ENCODE assay signal across 8 cellular contexts in the genomic region with DNA sequence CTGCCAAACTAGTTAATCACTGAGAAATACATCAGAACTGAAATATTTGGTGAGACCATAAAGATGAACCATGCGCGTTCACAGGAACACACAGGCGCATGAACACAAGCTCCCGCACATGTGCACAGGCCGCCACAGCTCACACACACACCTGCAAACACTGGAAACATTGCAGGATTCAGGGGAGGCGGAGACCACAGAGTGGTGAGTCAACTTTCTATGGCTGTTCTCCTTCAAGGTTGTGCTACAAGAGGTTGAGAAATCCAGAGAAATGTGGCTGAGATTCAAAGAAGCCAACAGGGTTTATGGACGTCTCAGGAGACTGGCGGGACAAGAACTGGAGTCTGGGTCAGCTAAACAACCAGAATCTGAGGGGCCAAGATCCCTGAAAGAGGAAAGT. TPM values are rescaled to one million over a fixed set of nuclear protein-coding genes. Genes with fewer than 3 reads are reported as not detected.
DNase-seq lines count a peak whose midpoint lies in the region; ATAC-seq and TF ChIP-seq lines count a peak whose summit lies in the region.

No MANE protein-coding gene starts in this region.

- H3K4me3 ChIP-seq in Jurkat, Clone E6-1 (ENCODE audit: low read length) = no peak overlapping the region; the same call in 1 of the 2 replicates
- no peak overlapping the region for H3K4me3 ChIP-seq in right cardiac atrium (ENCODE audit: low read length)
- H3K4me3 ChIP-seq in WERI-Rb-1 (ENCODE audit: low read depth, low read length) = no peak overlapping the region

- peaks cover 23% of the 10 kb centered on the region for H3K4me1 ChIP-seq in right cardiac atrium (ENCODE audit: control insufficient read depth, insufficient read depth, low read length)

- H3K27me3 ChIP-seq in right cardiac atrium (ENCODE audit: control insufficient read depth, insufficient read depth) = no peaks in the 10 kb centered on the region
- no peaks in the 10 kb centered on the region for H3K27me3 ChIP-seq in WERI-Rb-1 (ENCODE audit: insufficient read depth, low read depth, severe bottlenecking)

- 86% methylated on average over 8 of the region's 8 CpGs for WGBS in right cardiac atrium

- peaks cover 73% of the 10 kb centered on the region for H3K36me3 Mint-ChIP-seq in activated T-helper 2 cell treated with anti-CD3 and anti-CD28 coated beads, Interferon-gamma antibody, Interleukin-2, Interleukin-4, amounts not matched to agents 10 μg/mL and 5 μg/mL and 100 μg/mL, durations not matched to agents 14 hours and 24 hours and 36 hours (ENCODE audit: low read depth)

- no peaks in the 10 kb centered on the region for H3K9me3 Mint-ChIP-seq in activated T-helper 2 cell treated with anti-CD3 and anti-CD28 coated beads, Interferon-gamma antibody, Interleukin-2, Interleukin-4, amounts not matched to agents 10 μg/mL and 5 μg/mL and 100 μg/mL, durations not matched to agents 14 hours and 24 hours and 36 hours

- H3K4me3 Mint-ChIP-seq in activated T-helper 2 cell treated with anti-CD3 and anti-CD28 coated beads, Interferon-gamma antibody, Interleukin-2, Interleukin-4, amounts not matched to agents 10 μg/mL and 5 μg/mL and 100 μg/mL, durations not matched to agents 14 hours and 24 hours and 36 hours (ENCODE audit: low read depth) = peak overlapping the region; percentile 51

- intact Hi-C loops in activated T-helper 2 cell treated with anti-CD3 and anti-CD28 coated beads, Interferon-gamma antibody, Interleukin-2, Interleukin-4, amounts not matched to agents 10 μg/mL and 5 μg/mL and 100 μg/mL, durations not matched to agents 14 hours and 24 hours and 36 hours (cut with micrococcal nuclease) = loop anchor here (2.0 kb wide), 1 partner anchor 13 kb away; no protein-coding TSS in a partner anchor
- intact Hi-C loops in right cardiac atrium (cut with DNase I) = no loop called here

- DNase-seq in Jurkat, Clone E6-1 (ENCODE audit: low read depth, low spot score) = peak; percentile 67
- DNase-seq in activated T-helper 2 cell treated with anti-CD3 and anti-CD28 coated beads, Interferon-gamma antibody, Interleukin-2, Interleukin-4, amounts not matched to agents 10 μg/mL and 5 μg/mL and 100 μg/mL, durations not matched to agents 14 hours and 24 hours and 36 hours (ENCODE audit: low spot score) = no peak
- DNase-seq in right cardiac atrium = peak in 1 of 3 donors; percentile 45
- DNase-seq in stimulated activated CD8-positive, alpha-beta memory T cell treated with anti-CD3 and anti-CD28 coated beads, Interleukin-7, amount 100 ng/mL, for 4 hours (ENCODE audit: low read depth in 2 of 2) = peak; percentile 55
- no peak for DNase-seq in WERI-Rb-1

- H3K36me3 ChIP-seq in WERI-Rb-1 = no peaks in the 10 kb centered on the region

- no peaks in the 10 kb centered on the region for H3K27me3 Mint-ChIP-seq in activated T-helper 2 cell treated with anti-CD3 and anti-CD28 coated beads, Interferon-gamma antibody, Interleukin-2, Interleukin-4, amounts not matched to agents 10 μg/mL and 5 μg/mL and 100 μg/mL, durations not matched to agents 14 hours and 24 hours and 36 hours (ENCODE audit: low read depth)

- peak overlapping the region; percentile 84 for H3K27ac Mint-ChIP-seq in activated T-helper 2 cell treated with anti-CD3 and anti-CD28 coated beads, Interferon-gamma antibody, Interleukin-2, Interleukin-4, amounts not matched to agents 10 μg/mL and 5 μg/mL and 100 μg/mL, durations not matched to agents 14 hours and 24 hours and 36 hours

- H3K27ac ChIP-seq in right cardiac atrium (ENCODE audit: low read length) (peak overlapping the region; percentile 34), WERI-Rb-1 (no peak overlapping the region)

- ATAC-seq in right cardiac atrium (peak; percentile 45 to 54), HG02759 (IDR thresholded peaks at IDR 0.05; ENCODE audit: unreplicated experiment) (no peak), HG02623 (IDR thresholded peaks at IDR 0.05; ENCODE audit: unreplicated experiment) (no peak), HG03378 (IDR thresholded peaks at IDR 0.05; ENCODE audit: unreplicated experiment) (no peak)

- no peaks in the 10 kb centered on the region for H3K9me3 ChIP-seq in right cardiac atrium (ENCODE audit: control insufficient read depth, low read length)
- H3K9me3 ChIP-seq in WERI-Rb-1 (ENCODE audit: severe bottlenecking) = no peaks in the 10 kb centered on the region

- peaks cover 67% of the 10 kb centered on the region for H3K4me1 Mint-ChIP-seq in activated T-helper 2 cell treated with anti-CD3 and anti-CD28 coated beads, Interferon-gamma antibody, Interleukin-2, Interleukin-4, amounts not matched to agents 10 μg/mL and 5 μg/mL and 100 μg/mL, durations not matched to agents 14 hours and 24 hours and 36 hours (ENCODE audit: low read depth)

- TF ChIP-seq CTCF in WERI-Rb-1 (IDR thresholded peaks at IDR 0.05; ENCODE audit: low read depth, low read length) = no peak

RNA-seq across cellular contexts. Expression of a gene that starts 17.8 kb away (rescaled TPM):
- polyA plus RNA-seq in Jurkat, Clone E6-1 (2012; ENCODE audit: insufficient read depth, insufficient read length) = 131 TPM
- 62.4 and 64.2 TPM in 2 replicates for total RNA-seq in activated T-helper 2 cell treated with anti-CD3 and anti-CD28 coated beads, Interferon-gamma antibody, Interleukin-2, Interleukin-4, amounts not matched to agents 10 μg/mL and 5 μg/mL and 100 μg/mL, durations not matched to agents 14 hours and 24 hours and 36 hours
- total RNA-seq in right cardiac atrium = 10 to 100 TPM; 48.2 to 84.7 (median 54.6) TPM
- polyA plus RNA-seq in right cardiac atrium = 29.0 TPM

RNA-seq across cellular contexts. Expression of a gene that starts 44.9 kb away (rescaled TPM):
- polyA plus RNA-seq in Jurkat, Clone E6-1 (2012; ENCODE audit: insufficient read depth, insufficient read length) = 17.3 TPM
- total RNA-seq in activated T-helper 2 cell treated with anti-CD3 and anti-CD28 coated beads, Interferon-gamma antibody, Interleukin-2, Interleukin-4, amounts not matched to agents 10 μg/mL and 5 μg/mL and 100 μg/mL, durations not matched to agents 14 hours and 24 hours and 36 hours = 13.6 and 14.9 TPM in 2 replicates
- total RNA-seq in right cardiac atrium = 10 to 100 TPM; 25.4 to 32.1 (median 28.6) TPM
- 28.7 TPM for polyA plus RNA-seq in right cardiac atrium

Comparison
In these comparisons a context has a peak if more than half of its experiments do, and no peak if none do; other contexts are left out.
1. DNase-seq: peak in Jurkat, Clone E6-1 (single experiment) and stimulated activated CD8-positive, alpha-beta memory T cell treated with anti-CD3 and anti-CD28 coated beads, Interleukin-7, amount 100 ng/mL, for 4 hours (2 of 2); none in activated T-helper 2 cell treated with anti-CD3 and anti-CD28 coated beads, Interferon-gamma antibody, Interleukin-2, Interleukin-4, amounts not matched to agents 10 μg/mL and 5 μg/mL and 100 μg/mL, durations not matched to agents 14 hours and 24 hours and 36 hours (single experiment) and WERI-Rb-1 (single experiment).
2. ATAC-seq: peak in right cardiac atrium (2 of 2); none in HG02759 (single experiment), HG02623 (single experiment) and HG03378 (single experiment).